ENCODE assay signal across 9 cellular contexts in the genomic region with DNA sequence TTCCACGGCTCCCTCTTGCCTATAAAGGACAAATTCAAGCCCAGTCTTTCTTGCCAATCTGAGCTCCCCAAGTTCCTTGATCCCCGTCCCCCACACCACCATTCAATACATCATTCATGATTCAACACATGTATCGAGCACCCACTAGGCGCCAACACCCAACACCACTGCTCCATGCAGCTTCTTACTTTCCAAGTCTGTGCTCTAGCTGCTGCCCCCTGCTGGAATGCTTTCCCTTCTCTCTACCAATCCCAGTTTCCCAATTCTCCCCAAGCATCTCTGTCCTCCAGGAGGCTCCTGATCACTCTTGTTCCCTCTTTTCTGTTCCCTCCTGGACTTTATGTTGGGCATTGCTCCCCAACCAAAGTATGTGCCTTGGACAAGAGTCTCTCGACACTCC.
DNase-seq lines count a peak whose midpoint lies in the region; ATAC-seq and TF ChIP-seq lines count a peak whose summit lies in the region.
"Had no signal": no experiment of that assay in that cellular context is flagged by ENCODE, and none has a peak within 500 bp of the region (broad histone marks: within the 10 kb centered on the region; RNA-seq: fewer than 3 reads in every experiment).

No MANE protein-coding gene starts in this region.

- TF ChIP-seq CTCF in right atrium auricular region (IDR thresholded peaks at IDR 0.05) (peak in 1 of 2 donors; percentile 45), OCI-LY3 (IDR thresholded peaks at IDR 0.05; ENCODE audit: low read depth, low read length) (peak; percentile 40), fibroblast of villous mesenchyme (IDR thresholded peaks at IDR 0.05; ENCODE audit: insufficient read depth, low read depth, low read length) (peak; percentile 54), omental fat pad (IDR thresholded peaks at IDR 0.05) (no peak)

- no peaks in the 10 kb centered on the region for H3K79me2 ChIP-seq in OCI-LY3 (ENCODE audit: low read length)

- H3K36me3 ChIP-seq in right atrium auricular region = no peaks in the 10 kb centered on the region
- no peaks in the 10 kb centered on the region for H3K36me3 ChIP-seq in OCI-LY3 (replicated peaks; ENCODE audit: low read depth, low read length)

- H3K27ac ChIP-seq in right atrium auricular region (no peak overlapping the region), OCI-LY3 (ENCODE audit: low read length) (no peak overlapping the region)

- peaks cover 8% of the 10 kb centered on the region for H4K20me1 ChIP-seq in OCI-LY3 (ENCODE audit: insufficient read depth, low read length)

- peaks cover 0 to 84% of the 10 kb centered on the region in 2 donors for H3K4me1 ChIP-seq in right atrium auricular region
- H3K4me1 ChIP-seq in OCI-LY3 (ENCODE audit: low read length) = no peaks in the 10 kb centered on the region

- H3K9ac ChIP-seq in OCI-LY3 (ENCODE audit: low read length) = no peak overlapping the region

- intact Hi-C loops in left cardiac atrium (cut with DNase I) = no loop called here

- H3K27me3 ChIP-seq in right atrium auricular region (no peaks in the 10 kb centered on the region), OCI-LY3 (ENCODE audit: low read depth, low read length) (no peaks in the 10 kb centered on the region)

- no peak overlapping the region for H3K4me2 ChIP-seq in OCI-LY3 (ENCODE audit: low read length)

- H3K4me3 ChIP-seq in right atrium auricular region = no peak overlapping the region
- no peak overlapping the region for H3K4me3 ChIP-seq in OCI-LY3 (ENCODE audit: low read length)
- H3K4me3 ChIP-seq in fibroblast of villous mesenchyme (ENCODE audit: low read depth, low read length) = no peak overlapping the region

- peak; percentile 56 for DNase-seq in left cardiac atrium
- DNase-seq in right atrium auricular region (ENCODE audit: low spot score) = no peak
- DNase-seq in fibroblast of villous mesenchyme (ENCODE audit: low read depth) = peak; percentile 41
- DNase-seq in islet precursor cell = no peak
- DNase-seq in omental fat pad (ENCODE audit: low spot score) = no peak
- DNase-seq in COR-L47 (lab: John Stamatoyannopoulos, UW) = no peak
- DNase-seq: SIG-M5 had no signal

- no peak overlapping the region for H2AFZ ChIP-seq in OCI-LY3 (ENCODE audit: low read depth, low read length)

- H3K9me3 ChIP-seq in right atrium auricular region (no peaks in the 10 kb centered on the region), OCI-LY3 (ENCODE audit: insufficient read depth, low read length) (no peaks in the 10 kb centered on the region)

- ATAC-seq in left cardiac atrium (no peak), GM19351 (IDR thresholded peaks at IDR 0.05; ENCODE audit: unreplicated experiment) (no peak), omental fat pad (ENCODE audit: low FRiP score) (no peak)

Comparison
In these comparisons a context has a peak if more than half of its experiments do, and no peak if none do; other contexts are left out.
1. DNase-seq: peak in left cardiac atrium (single experiment) and fibroblast of villous mesenchyme (single experiment); none in right atrium auricular region (single experiment), islet precursor cell (single experiment), omental fat pad (single experiment) and COR-L47 (single experiment).
2. CTCF ChIP-seq: peak in OCI-LY3 (single experiment) and fibroblast of villous mesenchyme (single experiment); none in omental fat pad (0 of 3).